25 cellular contexts compared by ENCODE assay signal in genomic region chr12:54968181-54968730, GRCh38. TPM values are rescaled to one million over a fixed set of nuclear protein-coding genes. Genes with fewer than 3 reads are reported as not detected.
DNase-seq lines count a peak whose midpoint lies in the region; ATAC-seq lines count a peak whose summit lies in the region.
"Had no signal": no experiment of that assay in that cellular context is flagged by ENCODE, and none has a peak within 500 bp of the region (broad histone marks: within the 10 kb centered on the region; RNA-seq: fewer than 3 reads in every experiment).

No MANE protein-coding gene starts in this region.

- POLR2A ChIA-PET in activated CD4-positive, alpha-beta memory T cell treated with anti-CD3 and anti-CD28 coated beads, Interleukin-2, amount 10 ng/mL, durations not matched to agents 7 days and 5 days (lab: Charles Lee) = interaction anchor here (1.3 to 10.5 kb wide), 4 partner anchors 9 to 569 kb away, joined by 3 to 78 read pairs (median 18); partner anchors contain the start of gene TESPA1

- intact Hi-C loops in activated CD4-positive, alpha-beta T cell treated with anti-CD3 and anti-CD28 coated beads, Interleukin-2, amount 10 ng/mL, durations not matched to agents 24 days and 14 days (cut with micrococcal nuclease) = no loop called here

- CTCF ChIA-PET in activated CD4-positive, alpha-beta memory T cell treated with anti-CD3 and anti-CD28 coated beads, Interleukin-2, amount 10 ng/mL, durations not matched to agents 7 days and 5 days (lab: Charles Lee) = interaction anchor here (1.4 to 3.3 kb wide), 4 partner anchors 10 to 104 kb away, joined by 4 to 12 read pairs (median 10); no protein-coding TSS in a partner anchor

- peak overlapping the region; percentile 68 for H3K27ac Mint-ChIP-seq in activated CD4-positive, alpha-beta T cell treated with anti-CD3 and anti-CD28 coated beads, Interleukin-2, amount 10 ng/mL, durations not matched to agents 24 days and 14 days
- H3K27ac Mint-ChIP-seq in activated CD4-positive, alpha-beta memory T cell treated with anti-CD3 and anti-CD28 coated beads, Interleukin-2, amount 10 ng/mL, durations not matched to agents 7 days and 5 days = peak overlapping the region; percentile 79
- H3K27ac Mint-ChIP-seq in effector memory CD8-positive, alpha-beta T cell = peak overlapping the region; percentile 66 to 84
- H3K27ac Mint-ChIP-seq: nephron progenitor cell had no signal

- no peaks in the 10 kb centered on the region for H3K27me3 Mint-ChIP-seq in activated CD4-positive, alpha-beta T cell treated with anti-CD3 and anti-CD28 coated beads, Interleukin-2, amount 10 ng/mL, durations not matched to agents 24 days and 14 days
- no peaks in the 10 kb centered on the region for H3K27me3 Mint-ChIP-seq in activated CD4-positive, alpha-beta memory T cell treated with anti-CD3 and anti-CD28 coated beads, Interleukin-2, amount 10 ng/mL, durations not matched to agents 7 days and 5 days
- no peaks in the 10 kb centered on the region for H3K27me3 Mint-ChIP-seq in effector memory CD8-positive, alpha-beta T cell

- no peak for DNase-seq in activated CD4-positive, alpha-beta T cell treated with anti-CD3 and anti-CD28 coated beads, Interleukin-2, amount 10 ng/mL, durations not matched to agents 24 days and 14 days
- no peak for DNase-seq in activated CD4-positive, alpha-beta T cell treated with anti-CD3 and anti-CD28 coated beads for 48 hours
- DNase-seq in GF-D8 (lab: John Stamatoyannopoulos, UW) (peak; percentile 15), DMS79 treated with DMSO at 0.1 percent for 48 hours (lab: John Stamatoyannopoulos, UW) (no peak), NOMO-1 treated with dmso at 0.1 percent for 144 hours (lab: John Stamatoyannopoulos, UW; ENCODE audit: unreplicated experiment) (no peak), DMS 273 treated with DMSO at 0.1 percent for 48 hours (lab: John Stamatoyannopoulos, UW) (no peak)
- DNase-seq in activated CD4-positive, alpha-beta memory T cell treated with anti-CD3 and anti-CD28 coated beads, Interleukin-2, amount 10 ng/mL, durations not matched to agents 7 days and 5 days = no peak
- no peak for DNase-seq in effector memory CD8-positive, alpha-beta T cell
- DNase-seq: activated CD4-positive, alpha-beta T cell treated with anti-CD3 and anti-CD28 coated beads for 4 hours; glutamatergic neuron; HCEC 1CT; Karpas-422; left cardiac atrium; NCI-H1048; NCI-H2029 treated with DMSO at 0.1 percent for 48 hours; nephron progenitor cell; NK-92 treated with Interleukin-12 subunit alpha and Interleukin-12 subunit beta, amount 100 ng/mL, for 24 hours; T1000 had no signal

- H3K4me1 Mint-ChIP-seq in activated CD4-positive, alpha-beta T cell treated with anti-CD3 and anti-CD28 coated beads, Interleukin-2, amount 10 ng/mL, durations not matched to agents 24 days and 14 days = peaks cover 66% of the 10 kb centered on the region
- H3K4me1 Mint-ChIP-seq in activated CD4-positive, alpha-beta memory T cell treated with anti-CD3 and anti-CD28 coated beads, Interleukin-2, amount 10 ng/mL, durations not matched to agents 7 days and 5 days = peaks cover 49% of the 10 kb centered on the region
- peaks cover 21 to 31% of the 10 kb centered on the region in 2 donors for H3K4me1 Mint-ChIP-seq in effector memory CD8-positive, alpha-beta T cell (ENCODE audit: low read depth in 2 of 2)

- no peaks in the 10 kb centered on the region for H3K9me3 Mint-ChIP-seq in activated CD4-positive, alpha-beta T cell treated with anti-CD3 and anti-CD28 coated beads, Interleukin-2, amount 10 ng/mL, durations not matched to agents 24 days and 14 days
- H3K9me3 Mint-ChIP-seq in activated CD4-positive, alpha-beta memory T cell treated with anti-CD3 and anti-CD28 coated beads, Interleukin-2, amount 10 ng/mL, durations not matched to agents 7 days and 5 days = no peaks in the 10 kb centered on the region
- H3K9me3 Mint-ChIP-seq in effector memory CD8-positive, alpha-beta T cell = no peaks in the 10 kb centered on the region
- H3K9me3 Mint-ChIP-seq: nephron progenitor cell had no signal

- H3K4me3 Mint-ChIP-seq in activated CD4-positive, alpha-beta T cell treated with anti-CD3 and anti-CD28 coated beads, Interleukin-2, amount 10 ng/mL, durations not matched to agents 24 days and 14 days = peak overlapping the region; percentile 60
- H3K4me3 Mint-ChIP-seq in activated CD4-positive, alpha-beta memory T cell treated with anti-CD3 and anti-CD28 coated beads, Interleukin-2, amount 10 ng/mL, durations not matched to agents 7 days and 5 days = peak overlapping the region; percentile 18
- H3K4me3 Mint-ChIP-seq in effector memory CD8-positive, alpha-beta T cell = peak overlapping the region; percentile 9 to 51
- H3K4me3 Mint-ChIP-seq: nephron progenitor cell had no signal

- H3K36me3 Mint-ChIP-seq in activated CD4-positive, alpha-beta T cell treated with anti-CD3 and anti-CD28 coated beads, Interleukin-2, amount 10 ng/mL, durations not matched to agents 24 days and 14 days (ENCODE audit: low read depth) = peaks cover 79% of the 10 kb centered on the region
- peaks cover 79% of the 10 kb centered on the region for H3K36me3 Mint-ChIP-seq in activated CD4-positive, alpha-beta memory T cell treated with anti-CD3 and anti-CD28 coated beads, Interleukin-2, amount 10 ng/mL, durations not matched to agents 7 days and 5 days (ENCODE audit: low read depth)
- H3K36me3 Mint-ChIP-seq in effector memory CD8-positive, alpha-beta T cell (ENCODE audit: insufficient read depth) = peaks cover 40% of the 10 kb centered on the region

- ATAC-seq in effector memory CD8-positive, alpha-beta T cell (replicated peaks) = peak; percentile 37
- ATAC-seq: left cardiac atrium, sciatic nerve had no signal

RNA-seq across cellular contexts. Expression of gene TESPA1, which starts 16.3 kb away (rescaled TPM):
- 164 and 168 TPM in 2 replicates for total RNA-seq in activated CD4-positive, alpha-beta T cell treated with anti-CD3 and anti-CD28 coated beads, Interleukin-2, amount 10 ng/mL, durations not matched to agents 24 days and 14 days
- total RNA-seq in activated CD4-positive, alpha-beta memory T cell treated with anti-CD3 and anti-CD28 coated beads, Interleukin-2, amount 10 ng/mL, durations not matched to agents 7 days and 5 days = 100 to 1,000 TPM; 111 to 112 TPM
- total RNA-seq: A172, ascending aorta, chondrocyte, fibroblast of lung, G401, SK-MEL-5 had no signal

RNA-seq across cellular contexts. Expression of gene NEUROD4, which starts 51.5 kb away (rescaled TPM):
- not detected in 2 replicates for total RNA-seq in activated CD4-positive, alpha-beta T cell treated with anti-CD3 and anti-CD28 coated beads, Interleukin-2, amount 10 ng/mL, durations not matched to agents 24 days and 14 days
- not detected for total RNA-seq in activated CD4-positive, alpha-beta memory T cell treated with anti-CD3 and anti-CD28 coated beads, Interleukin-2, amount 10 ng/mL, durations not matched to agents 7 days and 5 days
- total RNA-seq: A172, ascending aorta, chondrocyte, fibroblast of lung, G401, left cardiac atrium, sciatic nerve, SK-MEL-5 had no signal
